ENCODE assay signal across 9 cellular contexts in the genomic region with DNA sequence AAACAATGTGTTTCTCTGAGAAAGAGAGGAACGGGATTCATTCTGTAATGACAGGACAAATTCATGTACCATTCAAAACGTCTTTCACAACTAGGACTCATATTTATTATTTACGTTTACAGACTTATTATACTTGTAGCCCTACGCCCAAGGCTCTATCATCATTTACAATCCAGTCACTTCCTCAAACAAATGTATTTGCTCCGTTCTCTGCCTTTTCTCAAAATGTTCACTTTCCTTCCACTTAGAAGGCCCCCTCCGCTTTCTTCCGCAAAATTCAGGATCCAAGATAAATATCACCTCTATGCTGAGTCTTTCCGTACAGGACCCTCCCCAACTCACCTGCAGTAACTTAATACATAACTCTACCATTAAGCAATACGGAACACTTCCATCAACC. TPM values are rescaled to one million over a fixed set of nuclear protein-coding genes. Genes with fewer than 3 reads are reported as not detected.
A peak's percentile ranks its signal among the peaks of the same experiment; 100 is the strongest.
DNase-seq lines count a peak whose midpoint lies in the region; ATAC-seq and TF ChIP-seq lines count a peak whose summit lies in the region.
"Had no signal": no experiment of that assay in that cellular context is flagged by ENCODE, and none has a peak within 500 bp of the region (broad histone marks: within the 10 kb centered on the region; RNA-seq: fewer than 3 reads in every experiment).

No MANE protein-coding gene starts in this region.

- POLR2A ChIA-PET in AG04449 (lab: Yijun Ruan, JAX), result interaction anchor here (0.9 to 1.4 kb wide), 2 partner anchors 19 to 20 kb away, joined by 3 to 5 read pairs; no protein-coding TSS in a partner anchor

- DNase-seq in AG04449 (ENCODE audit: low read depth, low spot score), result no peak
- DNase-seq in KBM-7, result peak; percentile 54
- peak; percentile 5 to 21 for DNase-seq in cardiac fibroblast (ENCODE audit: low read depth in 2 of 2)
- DNase-seq in kidney glomerular epithelial cell (lab: John Stamatoyannopoulos, UW), result no peak
- DNase-seq in D341Med (ENCODE audit: low spot score), result no peak
- DNase-seq: stimulated activated CD4-positive, alpha-beta T cell treated with anti-CD3 and anti-CD28 coated beads, Interleukin-4, amount 100 ng/mL, for 1 hour had no signal

- H3K9me3 ChIP-seq in mononuclear cell (ENCODE audit: low read depth, low read length), result no peaks in the 10 kb centered on the region

- in situ Hi-C loops in KBM-7 (cut with MboI; ENCODE audit: low pct_unique_long_range_greater_than_20kb, low sequenced_read_pairs), result no loop called here

- no peak for TF ChIP-seq CTCF in AG04449 (IDR thresholded peaks at IDR 0.05; ENCODE audit: insufficient read depth, low read length, missing control alignments)
- no peak for TF ChIP-seq CTCF in cardiac fibroblast (IDR thresholded peaks at IDR 0.05; ENCODE audit: low read depth, low read length)

- peaks cover 35% of the 10 kb centered on the region for H3K4me1 ChIP-seq in mononuclear cell (ENCODE audit: insufficient read depth, low read length)

- H3K27me3 ChIP-seq in mononuclear cell (ENCODE audit: insufficient read depth, low read length), result no peaks in the 10 kb centered on the region

- ATAC-seq in HG03469 (IDR thresholded peaks at IDR 0.05; ENCODE audit: unreplicated experiment) (no peak), GM21619 (IDR thresholded peaks at IDR 0.05; ENCODE audit: unreplicated experiment) (no peak)

- CTCF ChIA-PET in AG04449 (lab: Yijun Ruan, JAX), result interaction anchor here (1.2 to 3.9 kb wide), 6 partner anchors 13 to 240 kb away, joined by 3 to 18 read pairs (median 4); partner anchors contain the start of genes CCPG1 and PIERCE2

- peak overlapping the region; percentile 90 for H3K4me3 ChIP-seq in AG04449 (ENCODE audit: low read depth, low read length)
- H3K4me3 ChIP-seq in cardiac fibroblast (replicated peaks in 1 of 2; ENCODE audit: low read depth in 2 of 2, low read length in 2 of 2), result peak overlapping the region; percentile 67 to 95
- peak overlapping the region; percentile 95 for H3K4me3 ChIP-seq in mononuclear cell (ENCODE audit: low read length)

RNA-seq across cellular contexts. Expression of gene RSL24D1, which starts 0.7 kb away (rescaled TPM):
- total RNA-seq in mononuclear cell, result 190 TPM

Comparison
In these comparisons a context has a peak if more than half of its experiments do, and no peak if none do; other contexts are left out.
1. DNase-seq: peak in KBM-7 (single experiment) and cardiac fibroblast (2 of 2); none in AG04449 (single experiment), kidney glomerular epithelial cell (single experiment) and D341Med (single experiment).
2. Peak in every context shown above with its lines, with median percentiles within 50 percentile points of each other: H3K4me3 ChIP-seq.